In the genomic region with DNA sequence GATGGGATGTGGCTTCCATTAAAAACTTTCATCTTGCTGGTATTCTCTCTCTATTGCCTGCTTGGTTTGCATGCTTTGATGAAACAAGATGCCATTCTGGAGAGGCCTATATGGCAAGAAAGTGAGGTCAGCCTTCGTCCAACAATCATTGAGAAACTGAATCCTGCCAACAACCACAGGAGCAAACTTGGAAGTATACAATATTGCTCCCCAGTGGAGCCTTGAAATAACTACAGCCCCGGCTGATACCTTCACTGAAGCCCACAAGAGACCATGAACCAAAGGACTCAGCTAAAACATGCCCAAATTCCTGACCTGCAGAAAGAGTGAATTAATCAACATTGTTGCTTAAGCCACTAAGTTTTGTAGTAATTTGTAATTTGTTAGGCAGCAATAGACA, we compare ENCODE assay signal across 1 cellular context.
TF ChIP-seq lines count a peak whose summit lies in the region.

No MANE protein-coding gene starts in this region.

TF ChIP-seq in H1, 55 proteins besides CTCF, POLR2A, EP300 and RAD21 (continued from another document):
- TF ChIP-seq CHD7 (IDR thresholded peaks at IDR 0.05; ENCODE audit: insufficient replicate concordance, low read length), result no peak
- no peak for TF ChIP-seq SUZ12 (IDR thresholded peaks at IDR 0.05; ENCODE audit: low read length)
TF ChIP-seq in H1: peak in this region for 0.
